Comparison of ENCODE assay signal across 29 cellular contexts in the genomic region with DNA sequence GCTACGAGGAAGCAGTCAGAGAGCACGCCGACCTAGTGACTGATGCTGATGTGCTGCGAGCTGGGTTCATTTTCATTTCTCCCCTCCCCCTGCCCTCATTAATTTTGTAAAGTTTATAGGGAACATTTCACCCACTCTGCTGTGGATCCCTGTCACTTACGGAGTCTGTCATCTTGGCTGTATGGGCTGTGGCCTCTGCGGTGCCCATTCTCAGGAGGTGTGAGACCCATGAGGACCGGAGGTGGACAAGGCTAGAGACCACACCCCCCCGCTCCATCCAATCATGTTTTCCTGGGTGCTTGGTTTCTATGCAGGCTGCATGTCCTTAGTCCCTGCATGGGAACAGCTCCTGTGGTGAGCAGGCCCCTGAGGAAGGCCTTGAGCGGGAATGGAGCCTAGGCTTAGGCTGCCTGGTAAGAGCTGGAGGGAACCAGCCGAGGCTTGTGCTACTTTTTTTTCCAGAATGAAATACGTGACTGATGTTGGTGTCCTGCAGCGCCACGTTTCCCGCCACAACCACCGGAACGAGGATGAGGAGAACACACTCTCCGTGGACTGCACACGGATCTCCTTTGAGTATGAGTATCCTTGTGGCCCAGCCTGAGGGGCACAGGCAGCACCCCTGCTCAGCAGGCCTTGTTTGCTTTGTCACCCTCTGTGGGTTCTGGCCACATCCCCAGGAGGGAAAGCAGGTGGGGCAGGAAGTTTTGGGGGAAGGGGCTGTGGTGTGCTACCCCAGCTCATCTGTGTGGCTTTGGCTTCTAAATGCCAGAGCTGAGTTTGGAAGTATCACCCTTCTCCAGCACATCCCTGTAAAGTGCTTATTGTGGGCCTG. TPM values are rescaled to one million over a fixed set of nuclear protein-coding genes. Genes with fewer than 3 reads are reported as not detected.
DNase-seq lines count a peak whose midpoint lies in the region; ATAC-seq, FAIRE-seq and TF ChIP-seq lines count a peak whose summit lies in the region.
"Had no signal": no experiment of that assay in that cellular context is flagged by ENCODE, and none has a peak within 500 bp of the region (broad histone marks: within the 10 kb centered on the region; RNA-seq: fewer than 3 reads in every experiment).

No MANE protein-coding gene starts in this region.

- no CpG with 5 or more reads among the region's 18 CpGs for WGBS in mesendoderm (ENCODE audit: extremely low coverage, insufficient coverage, low lambda C conversion rate)

- H3K27ac ChIP-seq in GM23338 (ENCODE audit: low read depth) = no peak overlapping the region
- no peak overlapping the region for H3K27ac ChIP-seq in kidney (ENCODE audit: low read depth in 2 of 2, low read length in 2 of 2)
- H3K27ac ChIP-seq in mesendoderm (ENCODE audit: low read depth, low read length) = no peak overlapping the region
- H3K27ac ChIP-seq: Peyer's patch, SJCRH30 had no signal

- H3K9me3 Mint-ChIP-seq in activated CD8-positive, alpha-beta memory T cell treated with anti-CD3 and anti-CD28 coated beads, Interleukin-2, amount 10 ng/mL, durations not matched to agents 7 days and 5 days (ENCODE audit: low read depth) = no peaks in the 10 kb centered on the region
- H3K9me3 Mint-ChIP-seq in GM23338 (no peaks in the 10 kb centered on the region), neural crest cell (no peaks in the 10 kb centered on the region)
- no peaks in the 10 kb centered on the region for H3K9me3 Mint-ChIP-seq in activated CD4-positive, alpha-beta memory T cell treated with anti-CD3 and anti-CD28 coated beads, Interleukin-2, amount 10 ng/mL, durations not matched to agents 7 days and 5 days
- H3K9me3 Mint-ChIP-seq: activated T-cell treated with anti-CD3 and anti-CD28 coated beads, Interleukin-2, amount 50 U/mL, for 72 hours; brain had no signal

- FAIRE-seq in kidney (lab: Jason Lieb, UNC) = no peak
- FAIRE-seq: A204.1, frontal cortex had no signal

- no peaks in the 10 kb centered on the region for H3K79me1 ChIP-seq in mesendoderm (ENCODE audit: low read length)

- 0 out of 2 replicates have a peak, but pooled peaks cover 3% of the 10 kb centered on the region for H3F3A ChIP-seq in GM23338 (replicated peaks; ENCODE audit: low read depth)

- no peak overlapping the region for H3K4me3 ChIP-seq in GM23338
- H3K4me3 ChIP-seq in kidney (ENCODE audit: low read length in 2 of 2) = no peak overlapping the region
- no peak overlapping the region for H3K4me3 ChIP-seq in mesendoderm (ENCODE audit: low read length)
- H3K4me3 ChIP-seq: Peyer's patch, SJCRH30 had no signal

- H2BK5ac ChIP-seq in mesendoderm (ENCODE audit: low read length) = no peak overlapping the region

- peak; percentile 50 for DNase-seq in activated CD8-positive, alpha-beta memory T cell treated with anti-CD3 and anti-CD28 coated beads, Interleukin-2, amount 10 ng/mL, durations not matched to agents 7 days and 5 days
- no peak for DNase-seq in activated CD8-positive, alpha-beta memory T cell treated with anti-CD3 and anti-CD28 coated beads for 24 hours
- DNase-seq in GM23338 (ENCODE audit: low spot score) = no peak
- peak; percentile 34 for DNase-seq in activated CD4-positive, alpha-beta memory T cell treated with anti-CD3 and anti-CD28 coated beads, Interleukin-2, amount 10 ng/mL, durations not matched to agents 7 days and 5 days
- no peak for DNase-seq in neural crest cell (ENCODE audit: low read depth, low spot score)
- DNase-seq in kidney = no peak
- no peak for DNase-seq in NCI-H69 (lab: John Stamatoyannopoulos, UW)
- DNase-seq in mesendoderm = no peak
- DNase-seq: activated CD4-positive, alpha-beta T cell treated with anti-CD3 and anti-CD28 coated beads, Interleukin-2, amount 50 U/mL, for 48 hours; activated T-cell treated with anti-CD3 and anti-CD28 coated beads, Interleukin-2, amount 50 U/mL, for 72 hours; BE2C; effector CD8-positive, alpha-beta T cell; hippocampal formation; KG1; MV-4-11; NCI-H510A treated with DMSO at 0.1 percent for 48 hours; NK-92 treated with Interleukin-12 subunit alpha and Interleukin-12 subunit beta, amount 100 ng/mL, for 24 hours; Peyer's patch; SJCRH30; stimulated activated CD4-positive, alpha-beta T cell treated with anti-CD3 and anti-CD28 coated beads, Interleukin-12 subunit alpha, Interleukin-12 subunit beta, amount 100 ng/mL, for 4 hours; stimulated activated CD4-positive, alpha-beta T cell treated with anti-CD3 and anti-CD28 coated beads, Interleukin-4, amount 100 ng/mL, for 4 hours; trophoblast cell had no signal

- no peak overlapping the region for H2BK120ac ChIP-seq in mesendoderm (ENCODE audit: low read depth, low read length)

- H3K4ac ChIP-seq in mesendoderm (ENCODE audit: low read depth, low read length) = no peak overlapping the region

- no peak for TF ChIP-seq CTCF in GM23338 (conservative IDR thresholded peaks at IDR 0.05; ENCODE audit: low read depth in 2 of 2)
- TF ChIP-seq CTCF in neural crest cell (conservative IDR thresholded peaks at IDR 0.05) = no peak
- no peak for TF ChIP-seq CTCF in kidney (IDR thresholded peaks at IDR 0.05; ENCODE audit: borderline replicate concordance, extremely low read depth, insufficient read depth)

- no peaks in the 10 kb centered on the region for H3K27me3 Mint-ChIP-seq in activated CD8-positive, alpha-beta memory T cell treated with anti-CD3 and anti-CD28 coated beads, Interleukin-2, amount 10 ng/mL, durations not matched to agents 7 days and 5 days
- H3K27me3 Mint-ChIP-seq in GM23338 (ENCODE audit: insufficient read depth, low read depth, poor library complexity) = peaks cover 11% of the 10 kb centered on the region
- no peaks in the 10 kb centered on the region for H3K27me3 Mint-ChIP-seq in activated CD4-positive, alpha-beta memory T cell treated with anti-CD3 and anti-CD28 coated beads, Interleukin-2, amount 10 ng/mL, durations not matched to agents 7 days and 5 days
- H3K27me3 Mint-ChIP-seq in neural crest cell (ENCODE audit: low read depth) = no peaks in the 10 kb centered on the region

- H4K8ac ChIP-seq in mesendoderm (ENCODE audit: low read depth, low read length) = no peak overlapping the region

- H3K18ac ChIP-seq in mesendoderm (ENCODE audit: low read length) = no peak overlapping the region

- H3K79me2 ChIP-seq in GM23338 (replicated peaks; ENCODE audit: insufficient read depth) (no peaks in the 10 kb centered on the region), mesendoderm (ENCODE audit: control insufficient read depth, insufficient read depth, low read length) (no peaks in the 10 kb centered on the region)

- no peak overlapping the region for H3K4me3 Mint-ChIP-seq in activated CD8-positive, alpha-beta memory T cell treated with anti-CD3 and anti-CD28 coated beads, Interleukin-2, amount 10 ng/mL, durations not matched to agents 7 days and 5 days
- H3K4me3 Mint-ChIP-seq in GM23338 (no peak overlapping the region), neural crest cell (no peak overlapping the region)
- H3K4me3 Mint-ChIP-seq in activated CD4-positive, alpha-beta memory T cell treated with anti-CD3 and anti-CD28 coated beads, Interleukin-2, amount 10 ng/mL, durations not matched to agents 7 days and 5 days = no peak overlapping the region
- H3K4me3 Mint-ChIP-seq: activated T-cell treated with anti-CD3 and anti-CD28 coated beads, Interleukin-2, amount 50 U/mL, for 72 hours; brain had no signal

- no peaks in the 10 kb centered on the region for H3K4me1 ChIP-seq in GM23338 (ENCODE audit: insufficient read depth)
- no peaks in the 10 kb centered on the region for H3K4me1 ChIP-seq in kidney (ENCODE audit: control insufficient read depth in 1 of 2, insufficient read depth in 1 of 2, low read depth in 1 of 2, low read length in 2 of 2)
- H3K4me1 ChIP-seq in mesendoderm (ENCODE audit: control insufficient read depth, low read depth, low read length) = no peaks in the 10 kb centered on the region
- H3K4me1 ChIP-seq: BE2C, Peyer's patch had no signal

- no peak overlapping the region for H2AFZ ChIP-seq in GM23338

- peak overlapping the region; percentile 72 for H3K27ac Mint-ChIP-seq in activated CD8-positive, alpha-beta memory T cell treated with anti-CD3 and anti-CD28 coated beads, Interleukin-2, amount 10 ng/mL, durations not matched to agents 7 days and 5 days
- H3K27ac Mint-ChIP-seq in GM23338 = peak overlapping the region; percentile 52; the same call in 1 of the 2 replicates
- H3K27ac Mint-ChIP-seq in activated CD4-positive, alpha-beta memory T cell treated with anti-CD3 and anti-CD28 coated beads, Interleukin-2, amount 10 ng/mL, durations not matched to agents 7 days and 5 days = peak overlapping the region; percentile 83
- H3K27ac Mint-ChIP-seq in neural crest cell (ENCODE audit: unreplicated experiment) = peak overlapping the region; percentile 92
- H3K27ac Mint-ChIP-seq: activated T-cell treated with anti-CD3 and anti-CD28 coated beads, Interleukin-2, amount 50 U/mL, for 72 hours had no signal

- H3K36me3 ChIP-seq in GM23338 (ENCODE audit: insufficient read depth) = no peaks in the 10 kb centered on the region
- no peaks in the 10 kb centered on the region for H3K36me3 ChIP-seq in kidney (ENCODE audit: control insufficient read depth in 1 of 2, insufficient read depth in 2 of 2, low read length in 2 of 2)
- H3K36me3 ChIP-seq in mesendoderm (ENCODE audit: control insufficient read depth, insufficient read depth, low read length) = peaks cover 2% of the 10 kb centered on the region
- H3K36me3 ChIP-seq: Peyer's patch had no signal

- intact Hi-C loops in kidney (cut with DNase I) = no loop called here

- POLR2A ChIA-PET in activated CD4-positive, alpha-beta memory T cell treated with anti-CD3 and anti-CD28 coated beads, Interleukin-2, amount 10 ng/mL, durations not matched to agents 7 days and 5 days (lab: Charles Lee) = interaction anchor here (0.9 kb wide), 1 partner anchor 19 kb away, joined by 3 read pairs; the partner anchor contains the start of gene CLDN5

- H3K4me2 ChIP-seq in GM23338 (no peak overlapping the region), mesendoderm (ENCODE audit: low read length) (no peak overlapping the region)

- H3K36me3 Mint-ChIP-seq in activated CD8-positive, alpha-beta memory T cell treated with anti-CD3 and anti-CD28 coated beads, Interleukin-2, amount 10 ng/mL, durations not matched to agents 7 days and 5 days = peaks cover 15% of the 10 kb centered on the region
- H3K36me3 Mint-ChIP-seq in GM23338 (ENCODE audit: low read depth) (peaks cover 29% of the 10 kb centered on the region), neural crest cell (ENCODE audit: low read depth) (peaks cover 7% of the 10 kb centered on the region)
- peaks cover 32% of the 10 kb centered on the region for H3K36me3 Mint-ChIP-seq in activated CD4-positive, alpha-beta memory T cell treated with anti-CD3 and anti-CD28 coated beads, Interleukin-2, amount 10 ng/mL, durations not matched to agents 7 days and 5 days (ENCODE audit: low read depth)
- H3K36me3 Mint-ChIP-seq: brain had no signal

- CTCF ChIA-PET in activated CD8-positive, alpha-beta memory T cell treated with anti-CD3 and anti-CD28 coated beads, Interleukin-2, amount 10 ng/mL, durations not matched to agents 7 days and 5 days (lab: Charles Lee) = interaction anchor here (1.6 kb wide), 1 partner anchor 125 kb away, joined by 7 read pairs; no protein-coding TSS in a partner anchor
- CTCF ChIA-PET in activated CD4-positive, alpha-beta memory T cell treated with anti-CD3 and anti-CD28 coated beads, Interleukin-2, amount 10 ng/mL, durations not matched to agents 7 days and 5 days (lab: Charles Lee) = no interaction called here

- no peak overlapping the region for H3K9ac ChIP-seq in kidney (ENCODE audit: low read length in 2 of 2)
- no peak overlapping the region for H3K9ac ChIP-seq in mesendoderm (ENCODE audit: low read length)

- no peaks in the 10 kb centered on the region for H4K20me1 ChIP-seq in GM23338 (replicated peaks; ENCODE audit: insufficient read depth)

- H2BK15ac ChIP-seq in mesendoderm (replicated peaks; ENCODE audit: low read depth) = no peak overlapping the region

- no peak overlapping the region for H3K23ac ChIP-seq in mesendoderm (ENCODE audit: low read length)

- H3K4me1 Mint-ChIP-seq in activated CD8-positive, alpha-beta memory T cell treated with anti-CD3 and anti-CD28 coated beads, Interleukin-2, amount 10 ng/mL, durations not matched to agents 7 days and 5 days = peaks cover 26% of the 10 kb centered on the region
- H3K4me1 Mint-ChIP-seq in GM23338 (peaks cover 6% of the 10 kb centered on the region), neural crest cell (no peaks in the 10 kb centered on the region)
- H3K4me1 Mint-ChIP-seq in activated CD4-positive, alpha-beta memory T cell treated with anti-CD3 and anti-CD28 coated beads, Interleukin-2, amount 10 ng/mL, durations not matched to agents 7 days and 5 days = peaks cover 25% of the 10 kb centered on the region
- H3K4me1 Mint-ChIP-seq: brain had no signal

- H3K56ac ChIP-seq in mesendoderm (ENCODE audit: low read length) = no peak overlapping the region

- no peaks in the 10 kb centered on the region for H3K9me3 ChIP-seq in kidney (ENCODE audit: control insufficient read depth in 1 of 2, low read length in 2 of 2)
- H3K9me3 ChIP-seq: BE2C, Peyer's patch, SJCRH30 had no signal

- no peak overlapping the region for H2AK5ac ChIP-seq in mesendoderm (ENCODE audit: low read length)

- H3K27me3 ChIP-seq in GM23338 (ENCODE audit: insufficient read depth) = no peaks in the 10 kb centered on the region
- no peaks in the 10 kb centered on the region for H3K27me3 ChIP-seq in mesendoderm (ENCODE audit: insufficient read depth, low read length, poor library complexity)
- H3K27me3 ChIP-seq: BE2C, Peyer's patch, SJCRH30 had no signal

- H4K5ac ChIP-seq in mesendoderm (ENCODE audit: low read length) = no peak overlapping the region

- no peaks in the 10 kb centered on the region for H3K9me2 ChIP-seq in GM23338 (ENCODE audit: insufficient read depth)

- ATAC-seq in activated CD8-positive, alpha-beta memory T cell treated with anti-CD3 and anti-CD28 coated beads, Interleukin-2, amount 10 ng/mL, durations not matched to agents 7 days and 5 days = peak; percentile 40
- ATAC-seq in GM23338 = peak; percentile 38
- ATAC-seq: esophagus mucosa, right cardiac atrium had no signal

RNA-seq across cellular contexts. Expression of gene CLDN5, which starts 19.1 kb away (rescaled TPM):
- total RNA-seq in activated CD8-positive, alpha-beta memory T cell treated with anti-CD3 and anti-CD28 coated beads, Interleukin-2, amount 10 ng/mL, durations not matched to agents 7 days and 5 days = not detected
- 1.4 and 3.2 TPM in 2 replicates for total RNA-seq in GM23338 (2014; rRNA removed; shearing (Covaris generic))
- 2.0 and 3.9 TPM in 2 replicates for polyA plus RNA-seq in GM23338 (2016; fragmentation: Nextera tagmentation; extraction: Ambion mirVana)
- total RNA-seq in activated CD4-positive, alpha-beta memory T cell treated with anti-CD3 and anti-CD28 coated beads, Interleukin-2, amount 10 ng/mL, durations not matched to agents 7 days and 5 days = under 1 TPM in 1 of 2 experiments, not detected in 1; 0.38 TPM
- 1.0 and 1.3 TPM in 2 replicates for total RNA-seq in neural crest cell
- 48.4 TPM for total RNA-seq in kidney
- 47.8 TPM for polyA plus RNA-seq in kidney (ENCODE audit: insufficient read depth, low read depth, low replicate concordance)
- 0.20 TPM for polyA plus RNA-seq in mesendoderm (2013, experiment 1 of 2)
- polyA plus RNA-seq in mesendoderm (2013, experiment 2 of 2) = 0.24 TPM
- total RNA-seq: H4, osteocyte had no signal

RNA-seq across cellular contexts. Expression of gene CDC45, which starts 25.4 kb away (rescaled TPM):
- 100 to 1,000 TPM in 1 of 2 experiments, 10 to 100 TPM in 1; 94.8 to 104 TPM for total RNA-seq in activated CD8-positive, alpha-beta memory T cell treated with anti-CD3 and anti-CD28 coated beads, Interleukin-2, amount 10 ng/mL, durations not matched to agents 7 days and 5 days
- 23.8 and 29.0 TPM in 2 replicates for total RNA-seq in GM23338 (2014; rRNA removed; shearing (Covaris generic))
- polyA plus RNA-seq in GM23338 (2016; fragmentation: Nextera tagmentation; extraction: Ambion mirVana) (30.3 and 30.4 TPM in 2 replicates), kidney (ENCODE audit: insufficient read depth, low read depth, low replicate concordance) (0.32 TPM)
- 10 to 100 TPM; 53.2 to 56.2 TPM for total RNA-seq in activated CD4-positive, alpha-beta memory T cell treated with anti-CD3 and anti-CD28 coated beads, Interleukin-2, amount 10 ng/mL, durations not matched to agents 7 days and 5 days
- total RNA-seq in neural crest cell (47.1 and 49.8 TPM in 2 replicates), kidney (1.1 TPM)
- polyA plus RNA-seq in mesendoderm (2013, experiment 1 of 2) = 20.0 TPM
- polyA plus RNA-seq in mesendoderm (2013, experiment 2 of 2) = 20.5 TPM

RNA-seq across cellular contexts. Expression of gene UFD1, which starts 26.1 kb away (rescaled TPM):
- total RNA-seq in activated CD8-positive, alpha-beta memory T cell treated with anti-CD3 and anti-CD28 coated beads, Interleukin-2, amount 10 ng/mL, durations not matched to agents 7 days and 5 days = 100 to 1,000 TPM in 1 of 2 experiments, 10 to 100 TPM in 1; 80.1 to 111 TPM
- 53.5 and 54.1 TPM in 2 replicates for total RNA-seq in GM23338 (2014; rRNA removed; shearing (Covaris generic))
- polyA plus RNA-seq in GM23338 (2016; fragmentation: Nextera tagmentation; extraction: Ambion mirVana) (80.3 and 93.8 TPM in 2 replicates), kidney (ENCODE audit: insufficient read depth, low read depth, low replicate concordance) (67.8 TPM)
- 10 to 100 TPM; 62.1 to 65.6 TPM for total RNA-seq in activated CD4-positive, alpha-beta memory T cell treated with anti-CD3 and anti-CD28 coated beads, Interleukin-2, amount 10 ng/mL, durations not matched to agents 7 days and 5 days
- total RNA-seq in neural crest cell (69.4 and 71.5 TPM in 2 replicates), kidney (56.2 TPM)
- 115 TPM for polyA plus RNA-seq in mesendoderm (2013, experiment 1 of 2)
- polyA plus RNA-seq in mesendoderm (2013, experiment 2 of 2) = 113 TPM

RNA-seq across cellular contexts. Expression of gene C22orf39, which starts 57.6 kb away (rescaled TPM):
- 10 to 100 TPM; 31.1 to 36.4 TPM for total RNA-seq in activated CD8-positive, alpha-beta memory T cell treated with anti-CD3 and anti-CD28 coated beads, Interleukin-2, amount 10 ng/mL, durations not matched to agents 7 days and 5 days
- 24.5 and 40.2 TPM in 2 replicates for total RNA-seq in GM23338 (2014; rRNA removed; shearing (Covaris generic))
- polyA plus RNA-seq in GM23338 (2016; fragmentation: Nextera tagmentation; extraction: Ambion mirVana) = 37.4 and 38.3 TPM in 2 replicates
- total RNA-seq in activated CD4-positive, alpha-beta memory T cell treated with anti-CD3 and anti-CD28 coated beads, Interleukin-2, amount 10 ng/mL, durations not matched to agents 7 days and 5 days = 10 to 100 TPM; 31.8 to 32.9 TPM
- 38.0 and 38.4 TPM in 2 replicates for total RNA-seq in neural crest cell
- total RNA-seq in kidney = 27.1 TPM
- polyA plus RNA-seq in kidney (ENCODE audit: insufficient read depth, low read depth, low replicate concordance) = 54.4 TPM
- 15.7 TPM for polyA plus RNA-seq in mesendoderm (2013, experiment 1 of 2)
- polyA plus RNA-seq in mesendoderm (2013, experiment 2 of 2) = 15.7 TPM

Comparison
In these comparisons a context has a peak if more than half of its experiments do, and no peak if none do; other contexts are left out.
1. DNase-seq: peak in activated CD8-positive, alpha-beta memory T cell treated with anti-CD3 and anti-CD28 coated beads, Interleukin-2, amount 10 ng/mL, durations not matched to agents 7 days and 5 days (single experiment) and activated CD4-positive, alpha-beta memory T cell treated with anti-CD3 and anti-CD28 coated beads, Interleukin-2, amount 10 ng/mL, durations not matched to agents 7 days and 5 days (single experiment); none in activated CD8-positive, alpha-beta memory T cell treated with anti-CD3 and anti-CD28 coated beads for 24 hours (single experiment), GM23338 (single experiment), neural crest cell (single experiment), kidney (single experiment), NCI-H69 (single experiment) and mesendoderm (single experiment).
2. RNA of gene CLDN5, which starts 19.1 kb away (total RNA-seq): 48.4 TPM in kidney (single experiment); 1.4 to 3.2 TPM in GM23338, 1.0 to 1.3 TPM in neural crest cell, 0.38 TPM in activated CD4-positive, alpha-beta memory T cell treated with anti-CD3 and anti-CD28 coated beads, Interleukin-2, amount 10 ng/mL, durations not matched to agents 7 days and 5 days and not detected in activated CD8-positive, alpha-beta memory T cell treated with anti-CD3 and anti-CD28 coated beads, Interleukin-2, amount 10 ng/mL, durations not matched to agents 7 days and 5 days; every median in the first group is over 10 times any median in the second.
3. RNA of gene CDC45, which starts 25.4 kb away (total RNA-seq): 94.8 to 104 TPM in activated CD8-positive, alpha-beta memory T cell treated with anti-CD3 and anti-CD28 coated beads, Interleukin-2, amount 10 ng/mL, durations not matched to agents 7 days and 5 days, 53.2 to 56.2 TPM in activated CD4-positive, alpha-beta memory T cell treated with anti-CD3 and anti-CD28 coated beads, Interleukin-2, amount 10 ng/mL, durations not matched to agents 7 days and 5 days, 47.1 to 49.8 TPM in neural crest cell and 23.8 to 29.0 TPM in GM23338; 1.1 TPM in kidney (single experiment); every median in the first group is over 10 times any median in the second.
4. Peak in every context shown above with its lines, with median percentiles within 50 percentile points of each other: H3K27ac Mint-ChIP-seq.